In genomic region chr3:23804441-23805227, GRCh38 we compare ENCODE assay signal across 2 cellular contexts.
TF ChIP-seq lines count a peak whose summit lies in the region.

No MANE protein-coding gene starts in this region.

TF ChIP-seq in SK-N-SH, 30 proteins besides CTCF, POLR2A, EP300 and RAD21:
- TF ChIP-seq ZBTB33 (IDR thresholded peaks at IDR 0.05; ENCODE audit: borderline replicate concordance, low read depth) (no peak), USF2 (IDR thresholded peaks at IDR 0.05; ENCODE audit: borderline replicate concordance, low read depth, low read length) (no peak), PBX3 (IDR thresholded peaks at IDR 0.05) (no peak), USF1 (IDR thresholded peaks at IDR 0.05; ENCODE audit: borderline replicate concordance, low read depth) (no peak), SMC3 (IDR thresholded peaks at IDR 0.05; ENCODE audit: low read depth, low read length) (no peak), TCF12 (IDR thresholded peaks at IDR 0.05) (no peak), GABPA (IDR thresholded peaks at IDR 0.05; ENCODE audit: low read depth) (no peak), FOXJ3 (CRISPR knock-in tag; IDR thresholded peaks at IDR 0.05) (no peak), YY1 (IDR thresholded peaks at IDR 0.05; ENCODE audit: low read depth) (no peak)
- TF ChIP-seq, protein P1, sequence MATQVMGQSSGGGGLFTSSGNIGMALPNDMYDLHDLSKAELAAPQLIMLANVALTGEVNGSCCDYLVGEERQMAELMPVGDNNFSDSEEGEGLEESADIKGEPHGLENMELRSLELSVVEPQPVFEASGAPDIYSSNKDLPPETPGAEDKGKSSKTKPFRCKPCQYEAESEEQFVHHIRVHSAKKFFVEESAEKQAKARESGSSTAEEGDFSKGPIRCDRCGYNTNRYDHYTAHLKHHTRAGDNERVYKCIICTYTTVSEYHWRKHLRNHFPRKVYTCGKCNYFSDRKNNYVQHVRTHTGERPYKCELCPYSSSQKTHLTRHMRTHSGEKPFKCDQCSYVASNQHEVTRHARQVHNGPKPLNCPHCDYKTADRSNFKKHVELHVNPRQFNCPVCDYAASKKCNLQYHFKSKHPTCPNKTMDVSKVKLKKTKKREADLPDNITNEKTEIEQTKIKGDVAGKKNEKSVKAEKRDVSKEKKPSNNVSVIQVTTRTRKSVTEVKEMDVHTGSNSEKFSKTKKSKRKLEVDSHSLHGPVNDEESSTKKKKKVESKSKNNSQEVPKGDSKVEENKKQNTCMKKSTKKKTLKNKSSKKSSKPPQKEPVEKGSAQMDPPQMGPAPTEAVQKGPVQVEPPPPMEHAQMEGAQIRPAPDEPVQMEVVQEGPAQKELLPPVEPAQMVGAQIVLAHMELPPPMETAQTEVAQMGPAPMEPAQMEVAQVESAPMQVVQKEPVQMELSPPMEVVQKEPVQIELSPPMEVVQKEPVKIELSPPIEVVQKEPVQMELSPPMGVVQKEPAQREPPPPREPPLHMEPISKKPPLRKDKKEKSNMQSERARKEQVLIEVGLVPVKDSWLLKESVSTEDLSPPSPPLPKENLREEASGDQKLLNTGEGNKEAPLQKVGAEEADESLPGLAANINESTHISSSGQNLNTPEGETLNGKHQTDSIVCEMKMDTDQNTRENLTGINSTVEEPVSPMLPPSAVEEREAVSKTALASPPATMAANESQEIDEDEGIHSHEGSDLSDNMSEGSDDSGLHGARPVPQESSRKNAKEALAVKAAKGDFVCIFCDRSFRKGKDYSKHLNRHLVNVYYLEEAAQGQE (IDR thresholded peaks at IDR 0.05; ENCODE audit: low read depth, low read length): no peak
- TF ChIP-seq, protein P2, sequence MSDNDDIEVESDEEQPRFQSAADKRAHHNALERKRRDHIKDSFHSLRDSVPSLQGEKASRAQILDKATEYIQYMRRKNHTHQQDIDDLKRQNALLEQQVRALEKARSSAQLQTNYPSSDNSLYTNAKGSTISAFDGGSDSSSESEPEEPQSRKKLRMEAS (IDR thresholded peaks at IDR 0.05; ENCODE audit: low read depth): no peak

TF ChIP-seq in SK-N-SH treated with all-trans-retinoic acid at 6 μM for 48 hours, 23 proteins besides CTCF, POLR2A, EP300 and RAD21 (continued from another document):
- TF ChIP-seq, protein P3, sequence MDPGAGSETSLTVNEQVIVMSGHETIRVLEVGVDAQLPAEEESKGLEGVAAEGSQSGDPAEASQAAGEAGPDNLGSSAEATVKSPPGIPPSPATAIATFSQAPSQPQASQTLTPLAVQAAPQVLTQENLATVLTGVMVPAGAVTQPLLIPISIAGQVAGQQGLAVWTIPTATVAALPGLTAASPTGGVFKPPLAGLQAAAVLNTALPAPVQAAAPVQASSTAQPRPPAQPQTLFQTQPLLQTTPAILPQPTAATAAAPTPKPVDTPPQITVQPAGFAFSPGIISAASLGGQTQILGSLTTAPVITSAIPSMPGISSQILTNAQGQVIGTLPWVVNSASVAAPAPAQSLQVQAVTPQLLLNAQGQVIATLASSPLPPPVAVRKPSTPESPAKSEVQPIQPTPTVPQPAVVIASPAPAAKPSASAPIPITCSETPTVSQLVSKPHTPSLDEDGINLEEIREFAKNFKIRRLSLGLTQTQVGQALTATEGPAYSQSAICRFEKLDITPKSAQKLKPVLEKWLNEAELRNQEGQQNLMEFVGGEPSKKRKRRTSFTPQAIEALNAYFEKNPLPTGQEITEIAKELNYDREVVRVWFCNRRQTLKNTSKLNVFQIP (CRISPR knock-in tag; IDR thresholded peaks at IDR 0.05; ENCODE audit: borderline replicate concordance, low read depth): no peak
- TF ChIP-seq, protein P4, sequence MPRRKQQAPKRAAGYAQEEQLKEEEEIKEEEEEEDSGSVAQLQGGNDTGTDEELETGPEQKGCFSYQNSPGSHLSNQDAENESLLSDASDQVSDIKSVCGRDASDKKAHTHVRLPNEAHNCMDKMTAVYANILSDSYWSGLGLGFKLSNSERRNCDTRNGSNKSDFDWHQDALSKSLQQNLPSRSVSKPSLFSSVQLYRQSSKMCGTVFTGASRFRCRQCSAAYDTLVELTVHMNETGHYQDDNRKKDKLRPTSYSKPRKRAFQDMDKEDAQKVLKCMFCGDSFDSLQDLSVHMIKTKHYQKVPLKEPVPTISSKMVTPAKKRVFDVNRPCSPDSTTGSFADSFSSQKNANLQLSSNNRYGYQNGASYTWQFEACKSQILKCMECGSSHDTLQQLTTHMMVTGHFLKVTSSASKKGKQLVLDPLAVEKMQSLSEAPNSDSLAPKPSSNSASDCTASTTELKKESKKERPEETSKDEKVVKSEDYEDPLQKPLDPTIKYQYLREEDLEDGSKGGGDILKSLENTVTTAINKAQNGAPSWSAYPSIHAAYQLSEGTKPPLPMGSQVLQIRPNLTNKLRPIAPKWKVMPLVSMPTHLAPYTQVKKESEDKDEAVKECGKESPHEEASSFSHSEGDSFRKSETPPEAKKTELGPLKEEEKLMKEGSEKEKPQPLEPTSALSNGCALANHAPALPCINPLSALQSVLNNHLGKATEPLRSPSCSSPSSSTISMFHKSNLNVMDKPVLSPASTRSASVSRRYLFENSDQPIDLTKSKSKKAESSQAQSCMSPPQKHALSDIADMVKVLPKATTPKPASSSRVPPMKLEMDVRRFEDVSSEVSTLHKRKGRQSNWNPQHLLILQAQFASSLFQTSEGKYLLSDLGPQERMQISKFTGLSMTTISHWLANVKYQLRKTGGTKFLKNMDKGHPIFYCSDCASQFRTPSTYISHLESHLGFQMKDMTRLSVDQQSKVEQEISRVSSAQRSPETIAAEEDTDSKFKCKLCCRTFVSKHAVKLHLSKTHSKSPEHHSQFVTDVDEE (CRISPR knock-in tag; IDR thresholded peaks at IDR 0.05): no peak
- TF ChIP-seq TCF4 (CRISPR knock-in tag; IDR thresholded peaks at IDR 0.05; ENCODE audit: borderline replicate concordance) (no peak), CREB5 (CRISPR knock-in tag; IDR thresholded peaks at IDR 0.05; ENCODE audit: low read depth) (no peak), ZFP3 (CRISPR knock-in tag; IDR thresholded peaks at IDR 0.05) (no peak)
